Comparison of ENCODE assay signal across 10 cellular contexts in the genomic region with DNA sequence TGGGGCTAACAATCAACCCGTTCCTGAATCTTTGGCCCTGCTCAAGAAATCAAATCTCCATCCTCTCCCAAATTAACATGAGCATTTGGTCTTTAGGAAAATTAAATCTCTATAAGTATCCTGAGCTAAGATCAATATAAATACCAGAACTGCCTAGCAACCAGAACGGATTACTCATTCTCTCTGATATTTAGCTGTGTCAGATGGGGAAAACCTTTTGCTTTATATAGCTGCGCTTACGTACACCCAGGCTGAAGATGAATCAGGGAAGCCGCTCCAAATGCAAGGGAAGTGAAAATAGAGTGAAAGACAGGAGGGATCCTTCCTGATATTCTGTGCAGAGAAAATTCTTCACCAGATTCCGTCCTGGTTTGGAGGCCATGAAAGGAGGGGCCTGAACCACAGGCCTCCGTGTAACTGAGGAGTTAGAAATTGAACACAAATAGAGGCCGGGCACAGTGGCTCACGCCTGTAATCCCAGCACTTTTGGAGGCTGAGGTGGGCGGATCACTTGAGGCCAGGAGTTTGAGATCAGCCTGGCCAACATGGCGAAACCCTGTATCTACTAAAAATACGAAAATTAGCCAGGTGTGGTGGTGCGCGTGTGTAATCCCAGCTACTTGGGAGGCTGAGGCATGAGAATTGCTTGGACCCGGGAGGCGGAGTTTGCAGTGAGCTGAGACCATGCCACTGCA. TPM values are rescaled to one million over a fixed set of nuclear protein-coding genes. Genes with fewer than 3 reads are reported as not detected.
A peak's percentile ranks its signal among the peaks of the same experiment; 100 is the strongest.
DNase-seq lines count a peak whose midpoint lies in the region; TF ChIP-seq lines count a peak whose summit lies in the region.
"Had no signal": no experiment of that assay in that cellular context is flagged by ENCODE, and none has a peak within 500 bp of the region (broad histone marks: within the 10 kb centered on the region; RNA-seq: fewer than 3 reads in every experiment).

No MANE protein-coding gene starts in this region.

- H2AK5ac ChIP-seq in mesenchymal stem cell (ENCODE audit: low read length, severe bottlenecking) = no peak overlapping the region

- H3K79me1 ChIP-seq in mesenchymal stem cell (replicated peaks; ENCODE audit: low read length, poor library complexity, severe bottlenecking) = no peaks in the 10 kb centered on the region

- H2BK5ac ChIP-seq in mesenchymal stem cell (ENCODE audit: low read depth, low read length, poor library complexity, severe bottlenecking) = no peak overlapping the region

- H3K4me2 ChIP-seq in mesenchymal stem cell (ENCODE audit: low read length, poor library complexity, severe bottlenecking) = no peak overlapping the region

- peaks cover 0 to 6% of the 10 kb centered on the region in 2 experiments for H3K27me3 ChIP-seq in mesenchymal stem cell (ENCODE audit: control insufficient read depth in 1 of 2, insufficient read depth in 1 of 2, low read length in 2 of 2)
- H3K27me3 ChIP-seq in transverse colon = no peaks in the 10 kb centered on the region

- H3K9ac ChIP-seq in mesenchymal stem cell (ENCODE audit: low read length) = peak overlapping the region; percentile 89

- H2BK15ac ChIP-seq in mesenchymal stem cell (ENCODE audit: low read depth, poor library complexity, severe bottlenecking) = no peak overlapping the region

- H3K14ac ChIP-seq in mesenchymal stem cell (ENCODE audit: low read length in 2 of 2) = no peak overlapping the region

- H3K9me3 ChIP-seq in mesenchymal stem cell (ENCODE audit: control insufficient read depth, low read length) = no peaks in the 10 kb centered on the region
- no peaks in the 10 kb centered on the region for H3K9me3 ChIP-seq in transverse colon

- no peak overlapping the region for H2BK120ac ChIP-seq in mesenchymal stem cell (ENCODE audit: low read depth, low read length)

- no peak for TF ChIP-seq POLR2A in transverse colon (IDR thresholded peaks at IDR 0.05)

- in situ Hi-C loops in transverse colon (cut with MboI; ENCODE audit: low pct_ligation_motif_present in 1 of 4, low pct_unique_long_range_greater_than_20kb in 1 of 4, low sequenced_read_pairs in 3 of 4) = loop anchor here in 3 of 4 donors (10.0 kb wide), 3 partner anchors 66 to 166 kb away; a partner anchor contains a TSS

- intact Hi-C loops in transverse colon (cut with DNase I; ENCODE audit: low total_unique reads) = loop anchor here (5.0 kb wide), 1 partner anchor 83 kb away; no protein-coding TSS in a partner anchor

- no peak for TF ChIP-seq EP300 in transverse colon (IDR thresholded peaks at IDR 0.05; ENCODE audit: low read depth)

- H4K91ac ChIP-seq in mesenchymal stem cell (ENCODE audit: low read length) = no peak overlapping the region

- H3K4ac ChIP-seq in mesenchymal stem cell (ENCODE audit: low read depth in 1 of 2, low read length in 2 of 2) = no peak overlapping the region

- H3K23ac ChIP-seq in mesenchymal stem cell (ENCODE audit: low read length in 2 of 2) = no peak overlapping the region

- peaks cover 8% of the 10 kb centered on the region for H3K4me1 ChIP-seq in mesenchymal stem cell (ENCODE audit: control insufficient read depth, insufficient read depth, low read depth, low read length)
- peaks cover 4 to 27% (median 7%) of the 10 kb centered on the region in 4 donors for H3K4me1 ChIP-seq in transverse colon

- H3K27ac ChIP-seq in mesenchymal stem cell (ENCODE audit: low read length, poor library complexity, severe bottlenecking) = peak overlapping the region; percentile 87
- H3K27ac ChIP-seq in transverse colon = peak overlapping the region; percentile 67 to 76 (median 72)
- H3K27ac ChIP-seq: 22Rv1 had no signal

- H4K8ac ChIP-seq in mesenchymal stem cell (ENCODE audit: low read length) = no peak overlapping the region

- peak; percentile 32 for DNase-seq in DMS53 (lab: John Stamatoyannopoulos, UW)
- DNase-seq in DMS53 treated with DMSO at 0.1 percent for 48 hours (lab: John Stamatoyannopoulos, UW; ENCODE audit: unreplicated experiment) = no peak
- DNase-seq in cardiac fibroblast (ENCODE audit: low read depth in 2 of 2) = peak; percentile 66 to 84
- peak; percentile 92 for DNase-seq in mesenchymal stem cell
- DNase-seq in transverse colon = no peak
- no peak for DNase-seq in activated T-cell treated with anti-CD3 and anti-CD28 coated beads, Interleukin-2, amount 50 U/mL, for 48 hours
- no peak for DNase-seq in NCI-H2227 (lab: John Stamatoyannopoulos, UW; ENCODE audit: unreplicated experiment)
- no peak for DNase-seq in OCI-M2 (lab: John Stamatoyannopoulos, UW; ENCODE audit: unreplicated experiment)
- DNase-seq: SW 1271 had no signal

- H3K18ac ChIP-seq in mesenchymal stem cell (ENCODE audit: low read depth in 1 of 2, low read length in 2 of 2) = no peak overlapping the region

- H3K36me3 ChIP-seq in mesenchymal stem cell (ENCODE audit: control insufficient read depth in 1 of 2, insufficient read depth in 2 of 2, low read depth in 1 of 2, low read length in 2 of 2) = no peaks in the 10 kb centered on the region
- no peaks in the 10 kb centered on the region for H3K36me3 ChIP-seq in transverse colon

- H2AFZ ChIP-seq in mesenchymal stem cell (ENCODE audit: low read depth, low read length) = no peak overlapping the region

- 76% methylated on average over 15 of the region's 16 CpGs for WGBS in mesenchymal stem cell
- WGBS in transverse colon (ENCODE audit: low coverage in 1 of 2), 2 donors = 59 to 75% methylated on average over 14 to 16 of the region's 16 CpGs

- no peak overlapping the region for H2BK12ac ChIP-seq in mesenchymal stem cell (ENCODE audit: low read length in 2 of 2)

- TF ChIP-seq CTCF in cardiac fibroblast (IDR thresholded peaks at IDR 0.05; ENCODE audit: low read depth, low read length) = no peak
- TF ChIP-seq CTCF in transverse colon (IDR thresholded peaks at IDR 0.05) = no peak

- H3K4me3 ChIP-seq in cardiac fibroblast (replicated peaks in 1 of 2; ENCODE audit: low read depth in 2 of 2, low read length in 2 of 2) (no peak overlapping the region), mesenchymal stem cell (ENCODE audit: insufficient read depth in 1 of 2, low read depth in 1 of 2, low read length in 2 of 2) (no peak overlapping the region), transverse colon (no peak overlapping the region)

RNA-seq across cellular contexts. Expression of a gene that starts 23.4 kb away (rescaled TPM):
- 113 TPM for polyA plus RNA-seq in mesenchymal stem cell (2013, experiment 1 of 2)
- 122 TPM for polyA plus RNA-seq in mesenchymal stem cell (2013, experiment 2 of 2)
- total RNA-seq in transverse colon = 100 to 1,000 TPM; 105 to 183 (median 136) TPM

RNA-seq across cellular contexts. Expression of a gene that starts 27.5 kb away (rescaled TPM):
- 38.5 TPM for polyA plus RNA-seq in mesenchymal stem cell (2013, experiment 1 of 2)
- polyA plus RNA-seq in mesenchymal stem cell (2013, experiment 2 of 2) = 37.2 TPM
- 100 to 1,000 TPM; 128 to 708 (median 280) TPM for total RNA-seq in transverse colon

Comparison
In these comparisons a context has a peak if more than half of its experiments do, and no peak if none do; other contexts are left out.
1. DNase-seq: peak in DMS53 (single experiment), cardiac fibroblast (2 of 2) and mesenchymal stem cell (single experiment); none in DMS53 treated with DMSO at 0.1 percent for 48 hours (single experiment), transverse colon (single experiment), activated T-cell treated with anti-CD3 and anti-CD28 coated beads, Interleukin-2, amount 50 U/mL, for 48 hours (0 of 2), NCI-H2227 (single experiment) and OCI-M2 (single experiment).